ENCODE assay signal across 10 cellular contexts in genomic region chr22:19761500-19762314, GRCh38. TPM values are rescaled to one million over a fixed set of nuclear protein-coding genes. Genes with fewer than 3 reads are reported as not detected.
DNase-seq lines count a peak whose midpoint lies in the region; ATAC-seq and TF ChIP-seq lines count a peak whose summit lies in the region.
"Had no signal": no experiment of that assay in that cellular context is flagged by ENCODE, and none has a peak within 500 bp of the region (broad histone marks: within the 10 kb centered on the region; RNA-seq: fewer than 3 reads in every experiment).

No MANE protein-coding gene starts in this region.

- TF ChIP-seq CTCF in left ventricle myocardium inferior (IDR thresholded peaks at IDR 0.05; ENCODE audit: borderline replicate concordance) = no peak
- no peak for TF ChIP-seq CTCF in WERI-Rb-1 (IDR thresholded peaks at IDR 0.05; ENCODE audit: low read depth, low read length)
- TF ChIP-seq CTCF in lower lobe of right lung (IDR thresholded peaks at IDR 0.05) = no peak
- TF ChIP-seq CTCF in Peyer's patch (IDR thresholded peaks at IDR 0.05) = no peak

- intact Hi-C loops in left ventricle myocardium inferior (cut with micrococcal nuclease) = no loop called here
- intact Hi-C loops in cardiac septum (cut with DNase I) = no loop called here
- intact Hi-C loops in lower lobe of right lung (cut with DNase I) = no loop called here
- intact Hi-C loops in activated T-helper 2 cell treated with anti-CD3 and anti-CD28 coated beads, Interferon-gamma antibody, Interleukin-2, Interleukin-4, amounts not matched to agents 10 μg/mL and 5 μg/mL and 100 μg/mL, durations not matched to agents 14 hours and 24 hours and 36 hours (cut with micrococcal nuclease) = no loop called here

- WGBS in urinary bladder = 53% methylated on average over 55 of the region's 55 CpGs

- H3K36me3 ChIP-seq in left ventricle myocardium inferior (no peaks in the 10 kb centered on the region), WERI-Rb-1 (peaks cover 24% of the 10 kb centered on the region), lower lobe of right lung (no peaks in the 10 kb centered on the region), urinary bladder (ENCODE audit: insufficient read depth) (no peaks in the 10 kb centered on the region), Peyer's patch (no peaks in the 10 kb centered on the region)

- H3K27me3 ChIP-seq in left ventricle myocardium inferior (ENCODE audit: low read depth) (peaks cover 94% of the 10 kb centered on the region), WERI-Rb-1 (ENCODE audit: insufficient read depth, low read depth, severe bottlenecking) (no peaks in the 10 kb centered on the region), lower lobe of right lung (ENCODE audit: low read depth) (peaks cover 91% of the 10 kb centered on the region), Peyer's patch (peaks cover 0 to 65% of the 10 kb centered on the region in 2 donors)

- H3K27ac ChIP-seq in left ventricle myocardium inferior (replicated peaks) (no peak overlapping the region), WERI-Rb-1 (peak overlapping the region; percentile 58), lower lobe of right lung (no peak overlapping the region), urinary bladder (ENCODE audit: low read depth) (no peak overlapping the region), Peyer's patch (no peak overlapping the region)

- ATAC-seq in lower lobe of right lung = no peak
- ATAC-seq: activated naive CD4-positive, alpha-beta T cell treated with anti-CD3 and anti-CD28 coated beads, Interleukin-2, amount 50 U/mL, for 72 hours; SK-N-SH treated with all-trans-retinoic acid at 6 μM for 48 hours had no signal

- H3K9me3 ChIP-seq in left ventricle myocardium inferior (replicated peaks) = no peaks in the 10 kb centered on the region
- H3K9me3 ChIP-seq in WERI-Rb-1 (ENCODE audit: severe bottlenecking) = no peaks in the 10 kb centered on the region
- H3K9me3 ChIP-seq in lower lobe of right lung = no peaks in the 10 kb centered on the region
- H3K9me3 ChIP-seq in Peyer's patch = peaks cover 0 to 2% (median 0%) of the 10 kb centered on the region in 4 donors

- peaks cover 36% of the 10 kb centered on the region for H3K4me1 ChIP-seq in left ventricle myocardium inferior
- H3K4me1 ChIP-seq in lower lobe of right lung = peaks cover 19% of the 10 kb centered on the region
- no peaks in the 10 kb centered on the region for H3K4me1 ChIP-seq in urinary bladder (ENCODE audit: insufficient read depth)
- H3K4me1 ChIP-seq in Peyer's patch = peaks cover 0 to 38% (median 16%) of the 10 kb centered on the region in 4 donors

- no peak for TF ChIP-seq POLR2A in Peyer's patch (IDR thresholded peaks at IDR 0.05)

- H3K9me3 Mint-ChIP-seq in activated T-helper 2 cell treated with anti-CD3 and anti-CD28 coated beads, Interferon-gamma antibody, Interleukin-2, Interleukin-4, amounts not matched to agents 10 μg/mL and 5 μg/mL and 100 μg/mL, durations not matched to agents 14 hours and 24 hours and 36 hours = no peaks in the 10 kb centered on the region
- H3K9me3 Mint-ChIP-seq: activated naive CD4-positive, alpha-beta T cell treated with anti-CD3 and anti-CD28 coated beads, Interleukin-2, amount 50 U/mL, for 72 hours had no signal

- H3K4me3 Mint-ChIP-seq in activated T-helper 2 cell treated with anti-CD3 and anti-CD28 coated beads, Interferon-gamma antibody, Interleukin-2, Interleukin-4, amounts not matched to agents 10 μg/mL and 5 μg/mL and 100 μg/mL, durations not matched to agents 14 hours and 24 hours and 36 hours (ENCODE audit: low read depth) = no peak overlapping the region

- peaks cover 6% of the 10 kb centered on the region for H3K36me3 Mint-ChIP-seq in activated T-helper 2 cell treated with anti-CD3 and anti-CD28 coated beads, Interferon-gamma antibody, Interleukin-2, Interleukin-4, amounts not matched to agents 10 μg/mL and 5 μg/mL and 100 μg/mL, durations not matched to agents 14 hours and 24 hours and 36 hours (ENCODE audit: low read depth)

- H3K4me1 Mint-ChIP-seq in activated T-helper 2 cell treated with anti-CD3 and anti-CD28 coated beads, Interferon-gamma antibody, Interleukin-2, Interleukin-4, amounts not matched to agents 10 μg/mL and 5 μg/mL and 100 μg/mL, durations not matched to agents 14 hours and 24 hours and 36 hours (ENCODE audit: low read depth) = peaks cover 16% of the 10 kb centered on the region

- no peak overlapping the region for H3K27ac Mint-ChIP-seq in activated T-helper 2 cell treated with anti-CD3 and anti-CD28 coated beads, Interferon-gamma antibody, Interleukin-2, Interleukin-4, amounts not matched to agents 10 μg/mL and 5 μg/mL and 100 μg/mL, durations not matched to agents 14 hours and 24 hours and 36 hours
- H3K27ac Mint-ChIP-seq: activated naive CD4-positive, alpha-beta T cell treated with anti-CD3 and anti-CD28 coated beads, Interleukin-2, amount 50 U/mL, for 72 hours had no signal

- H3K4me3 ChIP-seq in left ventricle myocardium inferior (peak overlapping the region; percentile 51), WERI-Rb-1 (ENCODE audit: low read depth, low read length) (peak overlapping the region; percentile 49), lower lobe of right lung (peak overlapping the region; percentile 31), urinary bladder (ENCODE audit: low read depth, low read length) (peak overlapping the region; percentile 38), Peyer's patch (peak overlapping the region in 1 of 4 donors; percentile 34)

- no peak for DNase-seq in left ventricle myocardium inferior
- DNase-seq in cardiac septum (ENCODE audit: low spot score) = no peak
- DNase-seq in WERI-Rb-1 = no peak
- no peak for DNase-seq in lower lobe of right lung
- no peak for DNase-seq in activated CD4-positive, alpha-beta T cell treated with anti-CD3 and anti-CD28 coated beads, Interleukin-2, amount 50 U/mL, for 1 hour
- no peak for DNase-seq in activated T-helper 2 cell treated with anti-CD3 and anti-CD28 coated beads, Interferon-gamma antibody, Interleukin-2, Interleukin-4, amounts not matched to agents 10 μg/mL and 5 μg/mL and 100 μg/mL, durations not matched to agents 14 hours and 24 hours and 36 hours (ENCODE audit: low spot score)
- DNase-seq in Peyer's patch = no peak

- peaks cover 55% of the 10 kb centered on the region for H3K27me3 Mint-ChIP-seq in activated T-helper 2 cell treated with anti-CD3 and anti-CD28 coated beads, Interferon-gamma antibody, Interleukin-2, Interleukin-4, amounts not matched to agents 10 μg/mL and 5 μg/mL and 100 μg/mL, durations not matched to agents 14 hours and 24 hours and 36 hours (ENCODE audit: low read depth)

RNA-seq across cellular contexts. Expression of gene TBX1, which starts 1.1 kb away (rescaled TPM):
- total RNA-seq in left ventricle myocardium inferior (8.0 TPM), cardiac septum (0.48 TPM), lower lobe of right lung (13.5 TPM), urinary bladder (1.2 TPM), Peyer's patch (1 to 10 TPM in 2 of 4 donors, under 1 TPM in 1, not detected in 1; 0.70 to 4.1 (median 1.1) TPM)
- polyA plus RNA-seq in urinary bladder = 1.4 TPM
- 0.09 and 0.32 TPM in 2 replicates for total RNA-seq in activated T-helper 2 cell treated with anti-CD3 and anti-CD28 coated beads, Interferon-gamma antibody, Interleukin-2, Interleukin-4, amounts not matched to agents 10 μg/mL and 5 μg/mL and 100 μg/mL, durations not matched to agents 14 hours and 24 hours and 36 hours
- total RNA-seq: activated naive CD4-positive, alpha-beta T cell treated with anti-CD3 and anti-CD28 coated beads, Interleukin-2, amount 50 U/mL, for 72 hours had no signal

RNA-seq across cellular contexts. Expression of gene GP1BB, which starts 38.4 kb away (rescaled TPM):
- total RNA-seq in left ventricle myocardium inferior (not detected), cardiac septum (5.5 TPM), lower lobe of right lung (2.8 TPM), urinary bladder (1.6 TPM), Peyer's patch (1 to 10 TPM; 1.1 to 9.1 (median 2.0) TPM)
- polyA plus RNA-seq in urinary bladder = 2.2 TPM
- total RNA-seq in activated T-helper 2 cell treated with anti-CD3 and anti-CD28 coated beads, Interferon-gamma antibody, Interleukin-2, Interleukin-4, amounts not matched to agents 10 μg/mL and 5 μg/mL and 100 μg/mL, durations not matched to agents 14 hours and 24 hours and 36 hours = not detected in 2 replicates
- total RNA-seq: activated naive CD4-positive, alpha-beta T cell treated with anti-CD3 and anti-CD28 coated beads, Interleukin-2, amount 50 U/mL, for 72 hours had no signal

RNA-seq across cellular contexts. Expression of gene SEPTIN5, which starts 47.4 kb away (rescaled TPM):
- total RNA-seq in left ventricle myocardium inferior (141 TPM), cardiac septum (191 TPM), lower lobe of right lung (9.3 TPM), urinary bladder (25.6 TPM), Peyer's patch (10 to 100 TPM in 1 of 4 donors, 1 to 10 TPM in 3; 2.8 to 20.6 (median 5.0) TPM)
- polyA plus RNA-seq in urinary bladder = 20.9 TPM
- total RNA-seq in activated T-helper 2 cell treated with anti-CD3 and anti-CD28 coated beads, Interferon-gamma antibody, Interleukin-2, Interleukin-4, amounts not matched to agents 10 μg/mL and 5 μg/mL and 100 μg/mL, durations not matched to agents 14 hours and 24 hours and 36 hours = 0.71 and 1.5 TPM in 2 replicates
